In genomic region chr2:60641866-60642788, GRCh38 we compare ENCODE assay signal across 8 cellular contexts.
DNase-seq lines count a peak whose midpoint lies in the region; ATAC-seq and TF ChIP-seq lines count a peak whose summit lies in the region.

No MANE protein-coding gene starts in this region.

- POLR2A ChIA-PET in WTC11 (lab: Charles Lee) = no interaction called here

- no peak overlapping the region for H2BK120ac ChIP-seq in trophoblast cell (ENCODE audit: insufficient read depth, low read length, poor library complexity)

- ATAC-seq in WTC11 = peak; percentile 86
- no peak for ATAC-seq in sciatic nerve
- ATAC-seq in GM21526 (IDR thresholded peaks at IDR 0.05; ENCODE audit: low FRiP score, unreplicated experiment) = no peak

- H3K9me3 Mint-ChIP-seq in WTC11 = no peaks in the 10 kb centered on the region

- no peak overlapping the region for H3K4me2 ChIP-seq in trophoblast cell (ENCODE audit: low read length)

- H3K23ac ChIP-seq in trophoblast cell (ENCODE audit: low read length) = no peak overlapping the region

- no peak overlapping the region for H4K12ac ChIP-seq in trophoblast cell (ENCODE audit: low read depth, low read length)

- no peak overlapping the region for H3K4me3 Mint-ChIP-seq in WTC11

- H3K4me1 Mint-ChIP-seq in WTC11 = peaks cover 12% of the 10 kb centered on the region; the same call in 1 of the 2 replicates

- no peaks in the 10 kb centered on the region for H3K79me2 ChIP-seq in trophoblast cell (ENCODE audit: control insufficient read depth, insufficient read depth, low read length, poor library complexity)

- no peak overlapping the region for H2BK12ac ChIP-seq in trophoblast cell (ENCODE audit: low read length)

- no peaks in the 10 kb centered on the region for H3K27me3 ChIP-seq in trophoblast cell (ENCODE audit: insufficient read depth, low read length)

- H3K36me3 ChIP-seq in trophoblast cell (ENCODE audit: control insufficient read depth in 1 of 2, insufficient read depth in 2 of 2, low read length in 2 of 2) = no peaks in the 10 kb centered on the region

- no peak overlapping the region for H3K27ac ChIP-seq in trophoblast cell (ENCODE audit: low read depth, low read length)

- H3K27me3 Mint-ChIP-seq in WTC11 (ENCODE audit: low read depth) = no peaks in the 10 kb centered on the region; the same call in 1 of the 2 replicates

- no peaks in the 10 kb centered on the region for H3K4me1 ChIP-seq in trophoblast cell (ENCODE audit: control insufficient read depth in 1 of 2, insufficient read depth in 2 of 2, low read length in 2 of 2)

- no peaks in the 10 kb centered on the region for H3K79me1 ChIP-seq in trophoblast cell (ENCODE audit: low read length)

- DNase-seq in DMS 273 (lab: John Stamatoyannopoulos, UW; ENCODE audit: unreplicated experiment) (peak; percentile 80), GM20000 (ENCODE audit: low spot score) (peak; percentile 47), NAMALWA (ENCODE audit: low spot score) (peak; percentile 68), WTC11 (ENCODE audit: low spot score) (peak; percentile 39), fibroblast of pulmonary artery (ENCODE audit: low read depth) (peak; percentile 70), trophoblast cell (peak in 1 of 2 donors; percentile 70), sciatic nerve (ENCODE audit: low spot score) (no peak)

- H2BK5ac ChIP-seq in trophoblast cell (ENCODE audit: low read depth, low read length, poor library complexity) = no peak overlapping the region

- no peak overlapping the region for H3K27ac Mint-ChIP-seq in WTC11

- H3K36me3 Mint-ChIP-seq in WTC11 = no peaks in the 10 kb centered on the region

- CTCF ChIA-PET in WTC11 (lab: Charles Lee) = interaction anchor here (0.9 to 4.6 kb wide), 4 partner anchors 13 to 61 kb away, joined by 3 to 39 read pairs (median 10); no protein-coding TSS in a partner anchor

- intact Hi-C loops in sciatic nerve (cut with DNase I) = no loop called here

- H2AFZ ChIP-seq in trophoblast cell (ENCODE audit: insufficient read depth, low read length, poor library complexity) = no peak overlapping the region

- no peak overlapping the region for H3K14ac ChIP-seq in trophoblast cell (ENCODE audit: low read length)

- H3K4me3 ChIP-seq in fibroblast of pulmonary artery (replicated peaks; ENCODE audit: low read depth, low read length) (no peak overlapping the region), trophoblast cell (ENCODE audit: low read depth, low read length) (peak overlapping the region; percentile 1)

- no peak overlapping the region for H3K4ac ChIP-seq in trophoblast cell (ENCODE audit: low read depth, low read length)

- H3K9ac ChIP-seq in trophoblast cell (ENCODE audit: low read length) = no peak overlapping the region

- WGBS in trophoblast cell (ENCODE audit: extremely low coverage, insufficient coverage, insufficient read length) = no CpG with 5 or more reads among the region's 5 CpGs

- H3K9me3 ChIP-seq in trophoblast cell (ENCODE audit: insufficient read depth, low read depth, low read length) = no peaks in the 10 kb centered on the region

- no peak overlapping the region for H4K8ac ChIP-seq in trophoblast cell (ENCODE audit: low read depth, low read length)

- H3K18ac ChIP-seq in trophoblast cell (ENCODE audit: low read length) = no peak overlapping the region

- no peak overlapping the region for H2AK5ac ChIP-seq in trophoblast cell (ENCODE audit: low read length)

- H4K91ac ChIP-seq in trophoblast cell (ENCODE audit: low read depth, low read length) = no peak overlapping the region

- TF ChIP-seq CTCF in GM20000 (IDR thresholded peaks at IDR 0.05; ENCODE audit: extremely low read depth, missing control alignments) = peak; percentile 65
- peak; percentile 69 for TF ChIP-seq CTCF in WTC11 (IDR thresholded peaks at IDR 0.05)
- TF ChIP-seq CTCF in fibroblast of pulmonary artery (IDR thresholded peaks at IDR 0.05; ENCODE audit: low read length, missing control alignments) = peak; percentile 78

TF ChIP-seq in WTC11, 78 proteins besides CTCF, POLR2A, EP300 and RAD21:
- TF ChIP-seq ZNF317 (CRISPR knock-in tag; IDR thresholded peaks at IDR 0.05; ENCODE audit: borderline replicate concordance, low read depth) = no peak
